ENCODE assay signal across 9 cellular contexts in the genomic region with DNA sequence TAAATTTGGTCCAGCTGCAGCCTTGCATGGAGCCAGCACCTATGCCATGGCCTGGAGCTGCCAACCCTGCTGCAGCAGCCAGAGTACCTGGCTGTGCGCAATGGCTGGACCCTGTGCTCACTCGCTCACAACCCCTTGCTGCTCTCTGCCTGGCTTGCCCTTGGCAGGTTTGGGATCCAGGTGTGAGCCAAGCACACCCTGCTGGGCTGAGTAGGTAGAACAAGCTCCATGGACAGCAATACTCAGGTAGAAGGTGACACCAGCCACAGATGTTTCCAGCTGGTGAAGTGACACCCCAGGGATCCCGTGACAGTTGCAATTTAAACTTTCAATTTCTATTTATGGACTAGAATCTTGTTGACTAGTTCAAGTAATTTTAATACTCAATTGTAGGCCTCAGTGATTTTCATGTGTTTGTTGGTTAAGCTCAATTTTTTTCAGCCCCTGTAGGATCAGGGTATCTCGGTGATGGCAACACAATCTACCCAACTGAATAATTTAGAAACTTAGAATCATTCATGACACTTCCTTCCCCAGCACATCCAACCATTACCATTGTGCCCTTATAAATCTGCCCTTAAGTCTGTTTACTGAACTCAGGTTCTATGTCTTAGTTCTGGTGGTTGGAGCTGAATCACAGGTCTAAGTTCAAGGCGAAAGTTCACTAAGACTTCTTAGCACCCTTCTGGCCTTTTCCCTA.
DNase-seq lines count a peak whose midpoint lies in the region; ATAC-seq and TF ChIP-seq lines count a peak whose summit lies in the region.
"Had no signal": no experiment of that assay in that cellular context is flagged by ENCODE, and none has a peak within 500 bp of the region (broad histone marks: within the 10 kb centered on the region; RNA-seq: fewer than 3 reads in every experiment).

No MANE protein-coding gene starts in this region.

- peak; percentile 47; the same call in 1 of the 2 replicates for TF ChIP-seq CTCF in GM12875 (IDR thresholded peaks at IDR 0.05; ENCODE audit: borderline replicate concordance, insufficient read depth, low read depth, low read length)
- TF ChIP-seq CTCF in right lobe of liver (IDR thresholded peaks at IDR 0.05): peak; percentile 45 to 65 (median 55)

- H3K4me3 ChIP-seq in GM12875 (ENCODE audit: low read depth, low read length) (no peak overlapping the region), right lobe of liver (no peak overlapping the region)

- no peaks in the 10 kb centered on the region for H3K4me1 ChIP-seq in right lobe of liver

- no peaks in the 10 kb centered on the region for H3K27me3 ChIP-seq in right lobe of liver

- WGBS in right lobe of liver (ENCODE audit: insufficient coverage, low coverage, low lambda C conversion rate, missing lambda C conversion rate): 49% methylated on average over 5 of the region's 5 CpGs

- ATAC-seq in HG02588 (IDR thresholded peaks at IDR 0.05; ENCODE audit: unreplicated experiment): peak; percentile 77
- ATAC-seq in right lobe of liver: peak; percentile 87 to 99 (median 94)

- intact Hi-C loops in right lobe of liver (cut with DNase I): no loop called here

- H3K9me3 ChIP-seq in right lobe of liver: no peaks in the 10 kb centered on the region

- DNase-seq in activated CD4-positive, alpha-beta T cell treated with anti-CD3 and anti-CD28 coated beads for 48 hours: peak; percentile 16
- DNase-seq in right lobe of liver: peak; percentile 44 to 68 (median 61)
- no peak for DNase-seq in NCI-H2081 treated with DMSO at 0.1 percent for 48 hours (lab: John Stamatoyannopoulos, UW)
- DNase-seq in NCI-H2196 treated with DMSO at 0.1 percent for 48 hours (lab: John Stamatoyannopoulos, UW; ENCODE audit: unreplicated experiment): no peak
- no peak for DNase-seq in NCI-H2171 treated with DMSO at 0.1 percent for 48 hours (lab: John Stamatoyannopoulos, UW)
- no peak for DNase-seq in H4 (ENCODE audit: low spot score)
- DNase-seq: NCI-H748 treated with DMSO at 0.1 percent for 48 hours had no signal

- no peak overlapping the region for H3K27ac ChIP-seq in right lobe of liver

- no peak for TF ChIP-seq POLR2A in right lobe of liver (IDR thresholded peaks at IDR 0.05)

- no peaks in the 10 kb centered on the region for H3K36me3 ChIP-seq in right lobe of liver

Comparison
In these comparisons a context has a peak if more than half of its experiments do, and no peak if none do; other contexts are left out.
1. DNase-seq: peak in activated CD4-positive, alpha-beta T cell treated with anti-CD3 and anti-CD28 coated beads for 48 hours (single experiment) and right lobe of liver (3 of 3); none in NCI-H2081 treated with DMSO at 0.1 percent for 48 hours (single experiment), NCI-H2196 treated with DMSO at 0.1 percent for 48 hours (single experiment), NCI-H2171 treated with DMSO at 0.1 percent for 48 hours (single experiment) and H4 (single experiment).